1 cellular context compared by ENCODE assay signal in the genomic region with DNA sequence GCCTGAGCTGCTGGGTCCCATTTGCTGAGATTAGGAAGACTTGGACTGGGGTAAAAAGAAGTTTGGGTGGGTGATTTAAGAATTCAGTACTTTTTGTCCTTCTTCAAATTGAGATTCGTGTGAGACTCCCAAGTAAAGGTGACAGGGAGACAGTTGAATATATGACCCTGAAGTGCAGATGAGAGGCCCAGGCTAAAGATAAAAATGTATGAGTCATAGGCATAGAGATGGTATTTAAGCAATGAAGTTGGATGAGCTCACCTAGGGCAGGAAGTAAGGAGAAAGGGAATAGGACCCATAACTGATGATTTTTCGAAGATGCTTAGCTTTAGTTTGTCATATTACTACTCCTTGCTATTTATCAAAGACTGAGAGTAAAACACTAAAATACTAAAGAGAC.
TF ChIP-seq lines count a peak whose summit lies in the region.

No MANE protein-coding gene starts in this region.

TF ChIP-seq in K562, 482 proteins besides CTCF, POLR2A, EP300 and RAD21 (continued from another document and continues in another):
- TF ChIP-seq, protein P1, sequence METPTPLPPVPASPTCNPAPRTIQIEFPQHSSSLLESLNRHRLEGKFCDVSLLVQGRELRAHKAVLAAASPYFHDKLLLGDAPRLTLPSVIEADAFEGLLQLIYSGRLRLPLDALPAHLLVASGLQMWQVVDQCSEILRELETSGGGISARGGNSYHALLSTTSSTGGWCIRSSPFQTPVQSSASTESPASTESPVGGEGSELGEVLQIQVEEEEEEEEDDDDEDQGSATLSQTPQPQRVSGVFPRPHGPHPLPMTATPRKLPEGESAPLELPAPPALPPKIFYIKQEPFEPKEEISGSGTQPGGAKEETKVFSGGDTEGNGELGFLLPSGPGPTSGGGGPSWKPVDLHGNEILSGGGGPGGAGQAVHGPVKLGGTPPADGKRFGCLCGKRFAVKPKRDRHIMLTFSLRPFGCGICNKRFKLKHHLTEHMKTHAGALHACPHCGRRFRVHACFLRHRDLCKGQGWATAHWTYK (CRISPR knock-in tag; IDR thresholded peaks at IDR 0.05): no peak
- TF ChIP-seq CTBP1 (IDR thresholded peaks at IDR 0.05; ENCODE audit: borderline replicate concordance) (peak; percentile 89), RBM39 (optimal IDR thresholded peaks at IDR 0.05; ENCODE audit: low read depth, low read length) (no peak), ZNF589 (CRISPR knock-in tag; IDR thresholded peaks at IDR 0.05; ENCODE audit: low read depth) (no peak), ZEB2 (IDR thresholded peaks at IDR 0.05) (peak; percentile 96), MECOM (CRISPR knock-in tag; IDR thresholded peaks at IDR 0.05) (peak; percentile 81; the same call in 1 of the 2 replicates), KAT2B (IDR thresholded peaks at IDR 0.05; ENCODE audit: low read depth, low read length) (no peak), FOSL1 (tag; conservative IDR thresholded peaks at IDR 0.05) (peak; percentile 95), ZNF239 (CRISPR knock-in tag; IDR thresholded peaks at IDR 0.05) (no peak), ESRRA (IDR thresholded peaks at IDR 0.05; ENCODE audit: borderline replicate concordance, low read depth) (peak; percentile 48; the same call in 1 of the 2 replicates), EWSR1 (IDR thresholded peaks at IDR 0.05; ENCODE audit: borderline replicate concordance, low read depth, partially characterized antibody) (no peak), ETV1 (tag; conservative IDR thresholded peaks at IDR 0.05; ENCODE audit: low read depth) (peak; percentile 37; the same call in 1 of the 2 replicates), JUNB (CRISPR knock-in tag; conservative IDR thresholded peaks at IDR 0.05) (peak; percentile 94), HOXB6 (CRISPR knock-in tag; IDR thresholded peaks at IDR 0.05; ENCODE audit: borderline replicate concordance) (no peak), NR4A1 (CRISPR knock-in tag; IDR thresholded peaks at IDR 0.05) (no peak), NR4A1 (tag; IDR thresholded peaks at IDR 0.05) (no peak), ARHGAP35 (IDR thresholded peaks at IDR 0.05; ENCODE audit: partially characterized antibody) (no peak), SMARCA4 (IDR thresholded peaks at IDR 0.05) (peak; percentile 80; the same call in 1 of the 2 replicates), HIVEP1 (CRISPR knock-in tag; IDR thresholded peaks at IDR 0.05) (no peak), TGIF2 (CRISPR knock-in tag; IDR thresholded peaks at IDR 0.05) (no peak), NR2C2 (CRISPR knock-in tag; IDR thresholded peaks at IDR 0.05) (no peak), NR2C2 (tag; IDR thresholded peaks at IDR 0.05) (peak; percentile 43), L3MBTL2 (IDR thresholded peaks at IDR 0.05) (no peak), MEF2D (tag; conservative IDR thresholded peaks at IDR 0.05; ENCODE audit: low read depth) (0 out of 2 replicates have a peak, but pooled peaks have one; percentile 23), SUPT5H (IDR thresholded peaks at IDR 0.05) (no peak), DPF2 (IDR thresholded peaks at IDR 0.05) (peak; percentile 65), NELFE (IDR thresholded peaks at IDR 0.05; ENCODE audit: insufficient read depth, insufficient read length) (no peak), ZNF24 (IDR thresholded peaks at IDR 0.05) (no peak), SMARCC2 (IDR thresholded peaks at IDR 0.05; ENCODE audit: low read depth) (peak; percentile 42; the same call in 1 of the 2 replicates), JUN (IDR thresholded peaks at IDR 0.05; ENCODE audit: borderline replicate concordance, low read depth, low read length) (peak; percentile 94), JUN (CRISPR knock-in tag; IDR thresholded peaks at IDR 0.05; ENCODE audit: borderline replicate concordance) (no peak), PHB (CRISPR knock-in tag; IDR thresholded peaks at IDR 0.05) (no peak)
- TF ChIP-seq, protein P2, sequence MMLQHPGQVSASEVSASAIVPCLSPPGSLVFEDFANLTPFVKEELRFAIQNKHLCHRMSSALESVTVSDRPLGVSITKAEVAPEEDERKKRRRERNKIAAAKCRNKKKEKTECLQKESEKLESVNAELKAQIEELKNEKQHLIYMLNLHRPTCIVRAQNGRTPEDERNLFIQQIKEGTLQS (IDR thresholded peaks at IDR 0.05): peak; percentile 95
- TF ChIP-seq, protein P2 (CRISPR knock-in tag; conservative IDR thresholded peaks at IDR 0.05): no peak
- TF ChIP-seq, protein P3, sequence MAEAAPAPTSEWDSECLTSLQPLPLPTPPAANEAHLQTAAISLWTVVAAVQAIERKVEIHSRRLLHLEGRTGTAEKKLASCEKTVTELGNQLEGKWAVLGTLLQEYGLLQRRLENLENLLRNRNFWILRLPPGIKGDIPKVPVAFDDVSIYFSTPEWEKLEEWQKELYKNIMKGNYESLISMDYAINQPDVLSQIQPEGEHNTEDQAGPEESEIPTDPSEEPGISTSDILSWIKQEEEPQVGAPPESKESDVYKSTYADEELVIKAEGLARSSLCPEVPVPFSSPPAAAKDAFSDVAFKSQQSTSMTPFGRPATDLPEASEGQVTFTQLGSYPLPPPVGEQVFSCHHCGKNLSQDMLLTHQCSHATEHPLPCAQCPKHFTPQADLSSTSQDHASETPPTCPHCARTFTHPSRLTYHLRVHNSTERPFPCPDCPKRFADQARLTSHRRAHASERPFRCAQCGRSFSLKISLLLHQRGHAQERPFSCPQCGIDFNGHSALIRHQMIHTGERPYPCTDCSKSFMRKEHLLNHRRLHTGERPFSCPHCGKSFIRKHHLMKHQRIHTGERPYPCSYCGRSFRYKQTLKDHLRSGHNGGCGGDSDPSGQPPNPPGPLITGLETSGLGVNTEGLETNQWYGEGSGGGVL (CRISPR knock-in tag; IDR thresholded peaks at IDR 0.05): no peak
- TF ChIP-seq, protein P4, sequence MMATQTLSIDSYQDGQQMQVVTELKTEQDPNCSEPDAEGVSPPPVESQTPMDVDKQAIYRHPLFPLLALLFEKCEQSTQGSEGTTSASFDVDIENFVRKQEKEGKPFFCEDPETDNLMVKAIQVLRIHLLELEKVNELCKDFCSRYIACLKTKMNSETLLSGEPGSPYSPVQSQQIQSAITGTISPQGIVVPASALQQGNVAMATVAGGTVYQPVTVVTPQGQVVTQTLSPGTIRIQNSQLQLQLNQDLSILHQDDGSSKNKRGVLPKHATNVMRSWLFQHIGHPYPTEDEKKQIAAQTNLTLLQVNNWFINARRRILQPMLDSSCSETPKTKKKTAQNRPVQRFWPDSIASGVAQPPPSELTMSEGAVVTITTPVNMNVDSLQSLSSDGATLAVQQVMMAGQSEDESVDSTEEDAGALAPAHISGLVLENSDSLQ (IDR thresholded peaks at IDR 0.05): peak; percentile 82
- TF ChIP-seq, protein P5, sequence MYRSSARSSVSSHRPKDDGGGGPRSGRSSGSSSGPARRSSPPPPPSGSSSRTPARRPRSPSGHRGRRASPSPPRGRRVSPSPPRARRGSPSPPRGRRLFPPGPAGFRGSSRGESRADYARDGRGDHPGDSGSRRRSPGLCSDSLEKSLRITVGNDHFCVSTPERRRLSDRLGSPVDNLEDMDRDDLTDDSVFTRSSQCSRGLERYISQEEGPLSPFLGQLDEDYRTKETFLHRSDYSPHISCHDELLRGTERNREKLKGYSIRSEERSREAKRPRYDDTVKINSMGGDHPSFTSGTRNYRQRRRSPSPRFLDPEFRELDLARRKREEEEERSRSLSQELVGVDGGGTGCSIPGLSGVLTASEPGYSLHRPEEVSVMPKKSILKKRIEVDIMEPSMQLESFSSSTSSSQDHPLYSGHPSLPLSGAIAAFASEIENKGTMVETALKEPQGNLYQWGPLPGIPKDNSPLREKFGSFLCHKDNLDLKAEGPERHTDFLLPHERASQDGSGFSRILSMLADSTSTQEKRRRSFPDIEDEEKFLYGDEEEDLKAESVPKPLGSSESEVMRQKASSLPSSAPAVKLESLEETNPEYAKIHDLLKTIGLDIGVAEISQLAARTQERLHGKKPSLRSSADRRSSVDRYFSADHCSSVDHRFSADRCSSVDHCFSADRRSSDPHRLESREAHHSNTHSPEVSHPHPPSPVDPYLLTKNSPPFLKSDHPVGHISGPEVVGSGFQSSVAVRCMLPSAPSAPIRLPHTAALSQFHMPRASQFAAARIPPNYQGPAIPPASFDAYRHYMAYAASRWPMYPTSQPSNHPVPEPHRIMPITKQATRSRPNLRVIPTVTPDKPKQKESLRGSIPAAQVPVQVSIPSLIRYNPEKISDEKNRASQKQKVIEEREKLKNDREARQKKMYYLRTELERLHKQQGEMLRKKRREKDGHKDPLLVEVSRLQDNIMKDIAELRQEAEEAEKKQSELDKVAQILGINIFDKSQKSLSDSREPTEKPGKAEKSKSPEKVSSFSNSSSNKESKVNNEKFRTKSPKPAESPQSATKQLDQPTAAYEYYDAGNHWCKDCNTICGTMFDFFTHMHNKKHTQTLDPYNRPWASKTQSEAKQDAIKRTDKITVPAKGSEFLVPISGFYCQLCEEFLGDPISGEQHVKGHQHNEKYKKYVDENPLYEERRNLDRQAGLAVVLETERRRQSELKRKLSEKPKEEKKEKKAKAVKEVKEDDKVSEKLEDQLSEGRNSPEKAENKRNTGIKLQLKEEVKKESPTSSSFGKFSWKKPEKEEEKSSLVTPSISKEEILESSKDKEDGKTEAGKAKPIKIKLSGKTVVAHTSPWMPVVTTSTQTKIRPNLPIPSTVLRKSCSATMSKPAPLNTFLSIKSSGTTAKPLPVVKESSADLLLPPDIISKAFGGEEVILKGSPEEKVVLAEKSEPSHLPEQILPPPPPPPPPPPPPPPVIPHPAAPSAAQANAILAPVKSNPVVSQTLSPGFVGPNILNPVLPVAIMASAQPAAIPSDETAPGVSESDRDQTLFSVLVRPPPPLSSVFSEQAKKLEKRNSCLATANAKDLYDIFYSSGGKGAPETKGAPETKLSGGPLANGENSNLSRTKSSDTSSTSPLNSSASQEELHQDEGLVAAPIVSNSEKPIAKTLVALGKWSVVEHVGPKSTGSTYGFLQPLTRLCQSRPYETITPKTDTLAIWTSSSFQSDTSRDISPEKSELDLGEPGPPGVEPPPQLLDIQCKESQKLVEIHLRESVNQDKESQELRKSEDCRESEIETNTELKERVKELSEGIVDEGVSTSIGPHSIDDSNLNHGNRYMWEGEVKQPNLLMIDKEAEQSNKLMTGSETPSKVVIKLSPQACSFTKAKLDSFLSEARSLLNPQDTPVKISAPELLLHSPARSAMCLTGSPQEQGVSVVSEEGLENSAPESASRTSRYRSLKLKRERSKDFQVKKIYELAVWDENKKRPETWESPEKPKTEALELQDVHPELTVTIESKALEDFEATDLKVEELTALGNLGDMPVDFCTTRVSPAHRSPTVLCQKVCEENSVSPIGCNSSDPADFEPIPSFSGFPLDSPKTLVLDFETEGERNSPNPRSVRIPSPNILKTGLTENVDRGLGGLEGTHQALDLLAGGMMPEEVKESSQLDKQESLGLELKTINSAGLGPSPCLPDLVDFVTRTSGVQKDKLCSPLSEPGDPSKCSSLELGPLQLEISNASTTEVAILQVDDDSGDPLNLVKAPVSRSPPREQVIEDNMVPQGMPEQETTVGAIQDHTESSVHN (IDR thresholded peaks at IDR 0.05; ENCODE audit: borderline replicate concordance in 1 of 2, low read depth in 1 of 2): no peak
- TF ChIP-seq, protein P6, sequence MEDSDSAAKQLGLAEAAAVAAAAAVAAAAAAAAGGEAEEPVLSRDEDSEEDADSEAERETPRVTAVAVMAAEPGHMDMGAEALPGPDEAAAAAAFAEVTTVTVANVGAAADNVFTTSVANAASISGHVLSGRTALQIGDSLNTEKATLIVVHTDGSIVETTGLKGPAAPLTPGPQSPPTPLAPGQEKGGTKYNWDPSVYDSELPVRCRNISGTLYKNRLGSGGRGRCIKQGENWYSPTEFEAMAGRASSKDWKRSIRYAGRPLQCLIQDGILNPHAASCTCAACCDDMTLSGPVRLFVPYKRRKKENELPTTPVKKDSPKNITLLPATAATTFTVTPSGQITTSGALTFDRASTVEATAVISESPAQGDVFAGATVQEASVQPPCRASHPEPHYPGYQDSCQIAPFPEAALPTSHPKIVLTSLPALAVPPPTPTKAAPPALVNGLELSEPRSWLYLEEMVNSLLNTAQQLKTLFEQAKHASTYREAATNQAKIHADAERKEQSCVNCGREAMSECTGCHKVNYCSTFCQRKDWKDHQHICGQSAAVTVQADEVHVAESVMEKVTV (CRISPR knock-in tag; IDR thresholded peaks at IDR 0.05): no peak
- TF ChIP-seq, protein P7, sequence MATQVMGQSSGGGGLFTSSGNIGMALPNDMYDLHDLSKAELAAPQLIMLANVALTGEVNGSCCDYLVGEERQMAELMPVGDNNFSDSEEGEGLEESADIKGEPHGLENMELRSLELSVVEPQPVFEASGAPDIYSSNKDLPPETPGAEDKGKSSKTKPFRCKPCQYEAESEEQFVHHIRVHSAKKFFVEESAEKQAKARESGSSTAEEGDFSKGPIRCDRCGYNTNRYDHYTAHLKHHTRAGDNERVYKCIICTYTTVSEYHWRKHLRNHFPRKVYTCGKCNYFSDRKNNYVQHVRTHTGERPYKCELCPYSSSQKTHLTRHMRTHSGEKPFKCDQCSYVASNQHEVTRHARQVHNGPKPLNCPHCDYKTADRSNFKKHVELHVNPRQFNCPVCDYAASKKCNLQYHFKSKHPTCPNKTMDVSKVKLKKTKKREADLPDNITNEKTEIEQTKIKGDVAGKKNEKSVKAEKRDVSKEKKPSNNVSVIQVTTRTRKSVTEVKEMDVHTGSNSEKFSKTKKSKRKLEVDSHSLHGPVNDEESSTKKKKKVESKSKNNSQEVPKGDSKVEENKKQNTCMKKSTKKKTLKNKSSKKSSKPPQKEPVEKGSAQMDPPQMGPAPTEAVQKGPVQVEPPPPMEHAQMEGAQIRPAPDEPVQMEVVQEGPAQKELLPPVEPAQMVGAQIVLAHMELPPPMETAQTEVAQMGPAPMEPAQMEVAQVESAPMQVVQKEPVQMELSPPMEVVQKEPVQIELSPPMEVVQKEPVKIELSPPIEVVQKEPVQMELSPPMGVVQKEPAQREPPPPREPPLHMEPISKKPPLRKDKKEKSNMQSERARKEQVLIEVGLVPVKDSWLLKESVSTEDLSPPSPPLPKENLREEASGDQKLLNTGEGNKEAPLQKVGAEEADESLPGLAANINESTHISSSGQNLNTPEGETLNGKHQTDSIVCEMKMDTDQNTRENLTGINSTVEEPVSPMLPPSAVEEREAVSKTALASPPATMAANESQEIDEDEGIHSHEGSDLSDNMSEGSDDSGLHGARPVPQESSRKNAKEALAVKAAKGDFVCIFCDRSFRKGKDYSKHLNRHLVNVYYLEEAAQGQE (CRISPR knock-in tag; IDR thresholded peaks at IDR 0.05; ENCODE audit: low read depth): no peak
- TF ChIP-seq, protein P8, sequence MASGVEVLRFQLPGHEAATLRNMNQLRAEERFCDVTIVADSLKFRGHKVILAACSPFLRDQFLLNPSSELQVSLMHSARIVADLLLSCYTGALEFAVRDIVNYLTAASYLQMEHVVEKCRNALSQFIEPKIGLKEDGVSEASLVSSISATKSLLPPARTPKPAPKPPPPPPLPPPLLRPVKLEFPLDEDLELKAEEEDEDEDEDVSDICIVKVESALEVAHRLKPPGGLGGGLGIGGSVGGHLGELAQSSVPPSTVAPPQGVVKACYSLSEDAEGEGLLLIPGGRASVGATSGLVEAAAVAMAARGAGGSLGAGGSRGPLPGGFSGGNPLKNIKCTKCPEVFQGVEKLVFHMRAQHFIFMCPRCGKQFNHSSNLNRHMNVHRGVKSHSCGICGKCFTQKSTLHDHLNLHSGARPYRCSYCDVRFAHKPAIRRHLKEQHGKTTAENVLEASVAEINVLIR (CRISPR knock-in tag; IDR thresholded peaks at IDR 0.05): no peak
- TF ChIP-seq, protein P9, sequence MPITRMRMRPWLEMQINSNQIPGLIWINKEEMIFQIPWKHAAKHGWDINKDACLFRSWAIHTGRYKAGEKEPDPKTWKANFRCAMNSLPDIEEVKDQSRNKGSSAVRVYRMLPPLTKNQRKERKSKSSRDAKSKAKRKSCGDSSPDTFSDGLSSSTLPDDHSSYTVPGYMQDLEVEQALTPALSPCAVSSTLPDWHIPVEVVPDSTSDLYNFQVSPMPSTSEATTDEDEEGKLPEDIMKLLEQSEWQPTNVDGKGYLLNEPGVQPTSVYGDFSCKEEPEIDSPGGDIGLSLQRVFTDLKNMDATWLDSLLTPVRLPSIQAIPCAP (CRISPR knock-in tag; IDR thresholded peaks at IDR 0.05; ENCODE audit: borderline replicate concordance): no peak
